ENCODE assay signal across 1 cellular context in the genomic region with DNA sequence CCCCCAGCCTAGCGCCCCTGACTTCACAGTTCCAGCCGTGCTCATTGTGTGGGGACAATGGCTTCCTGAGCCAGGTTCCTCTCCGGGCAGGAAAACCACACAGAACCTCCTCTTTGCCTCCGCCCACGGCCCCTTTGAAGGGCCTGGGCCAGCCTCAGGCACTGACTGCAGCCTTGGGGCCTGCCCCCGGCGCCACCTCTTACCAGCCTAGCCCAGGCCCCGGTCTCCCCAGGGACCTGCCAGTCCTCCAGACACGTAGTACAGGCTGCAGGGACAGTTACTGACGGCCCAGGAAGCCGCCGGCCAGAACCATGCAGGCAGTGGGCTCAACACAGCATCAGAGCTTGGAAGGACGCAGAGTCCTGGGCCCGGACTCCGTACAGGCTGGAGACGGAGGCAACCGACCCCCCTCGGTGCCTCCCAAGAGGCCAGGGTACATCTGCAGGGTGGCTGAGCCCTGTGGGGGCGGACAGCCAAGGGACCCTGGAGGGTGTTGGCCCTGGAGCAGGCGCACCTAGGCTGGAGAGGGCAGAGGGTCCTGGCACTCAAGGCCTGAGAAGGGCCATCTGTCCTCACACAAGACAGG.
TF ChIP-seq lines count a peak whose summit lies in the region.

No MANE protein-coding gene starts in this region.

TF ChIP-seq in HepG2, 621 proteins besides CTCF, POLR2A, EP300 and RAD21:
- TF ChIP-seq ZNF546 (CRISPR knock-in tag; conservative IDR thresholded peaks at IDR 0.05) (no peak), AGO2 (optimal IDR thresholded peaks at IDR 0.05; ENCODE audit: low read depth, low read length) (peak; percentile 40), KLF16 (CRISPR knock-in tag; IDR thresholded peaks at IDR 0.05) (no peak), ZFX (CRISPR knock-in tag; IDR thresholded peaks at IDR 0.05; ENCODE audit: low read depth) (peak; percentile 11; the same call in 1 of the 2 replicates), U2AF1 (optimal IDR thresholded peaks at IDR 0.05; ENCODE audit: low read depth, low read length) (no peak), NCOA1 (CRISPR knock-in tag; IDR thresholded peaks at IDR 0.05) (no peak), PCBP1 (IDR thresholded peaks at IDR 0.05; ENCODE audit: borderline replicate concordance, low read depth, low read length) (no peak), ZNF7 (CRISPR knock-in tag; IDR thresholded peaks at IDR 0.05) (no peak)
- TF ChIP-seq, protein P1, sequence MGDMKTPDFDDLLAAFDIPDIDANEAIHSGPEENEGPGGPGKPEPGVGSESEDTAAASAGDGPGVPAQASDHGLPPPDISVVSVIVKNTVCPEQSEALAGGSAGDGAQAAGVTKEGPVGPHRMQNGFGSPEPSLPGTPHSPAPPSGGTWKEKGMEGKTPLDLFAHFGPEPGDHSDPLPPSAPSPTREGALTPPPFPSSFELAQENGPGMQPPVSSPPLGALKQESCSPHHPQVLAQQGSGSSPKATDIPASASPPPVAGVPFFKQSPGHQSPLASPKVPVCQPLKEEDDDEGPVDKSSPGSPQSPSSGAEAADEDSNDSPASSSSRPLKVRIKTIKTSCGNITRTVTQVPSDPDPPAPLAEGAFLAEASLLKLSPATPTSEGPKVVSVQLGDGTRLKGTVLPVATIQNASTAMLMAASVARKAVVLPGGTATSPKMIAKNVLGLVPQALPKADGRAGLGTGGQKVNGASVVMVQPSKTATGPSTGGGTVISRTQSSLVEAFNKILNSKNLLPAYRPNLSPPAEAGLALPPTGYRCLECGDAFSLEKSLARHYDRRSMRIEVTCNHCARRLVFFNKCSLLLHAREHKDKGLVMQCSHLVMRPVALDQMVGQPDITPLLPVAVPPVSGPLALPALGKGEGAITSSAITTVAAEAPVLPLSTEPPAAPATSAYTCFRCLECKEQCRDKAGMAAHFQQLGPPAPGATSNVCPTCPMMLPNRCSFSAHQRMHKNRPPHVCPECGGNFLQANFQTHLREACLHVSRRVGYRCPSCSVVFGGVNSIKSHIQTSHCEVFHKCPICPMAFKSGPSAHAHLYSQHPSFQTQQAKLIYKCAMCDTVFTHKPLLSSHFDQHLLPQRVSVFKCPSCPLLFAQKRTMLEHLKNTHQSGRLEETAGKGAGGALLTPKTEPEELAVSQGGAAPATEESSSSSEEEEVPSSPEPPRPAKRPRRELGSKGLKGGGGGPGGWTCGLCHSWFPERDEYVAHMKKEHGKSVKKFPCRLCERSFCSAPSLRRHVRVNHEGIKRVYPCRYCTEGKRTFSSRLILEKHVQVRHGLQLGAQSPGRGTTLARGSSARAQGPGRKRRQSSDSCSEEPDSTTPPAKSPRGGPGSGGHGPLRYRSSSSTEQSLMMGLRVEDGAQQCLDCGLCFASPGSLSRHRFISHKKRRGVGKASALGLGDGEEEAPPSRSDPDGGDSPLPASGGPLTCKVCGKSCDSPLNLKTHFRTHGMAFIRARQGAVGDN (CRISPR knock-in tag; IDR thresholded peaks at IDR 0.05): peak; percentile 14; the same call in 1 of the 2 replicates
- TF ChIP-seq, protein P2, sequence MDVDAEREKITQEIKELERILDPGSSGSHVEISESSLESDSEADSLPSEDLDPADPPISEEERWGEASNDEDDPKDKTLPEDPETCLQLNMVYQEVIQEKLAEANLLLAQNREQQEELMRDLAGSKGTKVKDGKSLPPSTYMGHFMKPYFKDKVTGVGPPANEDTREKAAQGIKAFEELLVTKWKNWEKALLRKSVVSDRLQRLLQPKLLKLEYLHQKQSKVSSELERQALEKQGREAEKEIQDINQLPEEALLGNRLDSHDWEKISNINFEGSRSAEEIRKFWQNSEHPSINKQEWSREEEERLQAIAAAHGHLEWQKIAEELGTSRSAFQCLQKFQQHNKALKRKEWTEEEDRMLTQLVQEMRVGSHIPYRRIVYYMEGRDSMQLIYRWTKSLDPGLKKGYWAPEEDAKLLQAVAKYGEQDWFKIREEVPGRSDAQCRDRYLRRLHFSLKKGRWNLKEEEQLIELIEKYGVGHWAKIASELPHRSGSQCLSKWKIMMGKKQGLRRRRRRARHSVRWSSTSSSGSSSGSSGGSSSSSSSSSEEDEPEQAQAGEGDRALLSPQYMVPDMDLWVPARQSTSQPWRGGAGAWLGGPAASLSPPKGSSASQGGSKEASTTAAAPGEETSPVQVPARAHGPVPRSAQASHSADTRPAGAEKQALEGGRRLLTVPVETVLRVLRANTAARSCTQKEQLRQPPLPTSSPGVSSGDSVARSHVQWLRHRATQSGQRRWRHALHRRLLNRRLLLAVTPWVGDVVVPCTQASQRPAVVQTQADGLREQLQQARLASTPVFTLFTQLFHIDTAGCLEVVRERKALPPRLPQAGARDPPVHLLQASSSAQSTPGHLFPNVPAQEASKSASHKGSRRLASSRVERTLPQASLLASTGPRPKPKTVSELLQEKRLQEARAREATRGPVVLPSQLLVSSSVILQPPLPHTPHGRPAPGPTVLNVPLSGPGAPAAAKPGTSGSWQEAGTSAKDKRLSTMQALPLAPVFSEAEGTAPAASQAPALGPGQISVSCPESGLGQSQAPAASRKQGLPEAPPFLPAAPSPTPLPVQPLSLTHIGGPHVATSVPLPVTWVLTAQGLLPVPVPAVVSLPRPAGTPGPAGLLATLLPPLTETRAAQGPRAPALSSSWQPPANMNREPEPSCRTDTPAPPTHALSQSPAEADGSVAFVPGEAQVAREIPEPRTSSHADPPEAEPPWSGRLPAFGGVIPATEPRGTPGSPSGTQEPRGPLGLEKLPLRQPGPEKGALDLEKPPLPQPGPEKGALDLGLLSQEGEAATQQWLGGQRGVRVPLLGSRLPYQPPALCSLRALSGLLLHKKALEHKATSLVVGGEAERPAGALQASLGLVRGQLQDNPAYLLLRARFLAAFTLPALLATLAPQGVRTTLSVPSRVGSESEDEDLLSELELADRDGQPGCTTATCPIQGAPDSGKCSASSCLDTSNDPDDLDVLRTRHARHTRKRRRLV (CRISPR knock-in tag; IDR thresholded peaks at IDR 0.05): no peak
- TF ChIP-seq, protein P3, sequence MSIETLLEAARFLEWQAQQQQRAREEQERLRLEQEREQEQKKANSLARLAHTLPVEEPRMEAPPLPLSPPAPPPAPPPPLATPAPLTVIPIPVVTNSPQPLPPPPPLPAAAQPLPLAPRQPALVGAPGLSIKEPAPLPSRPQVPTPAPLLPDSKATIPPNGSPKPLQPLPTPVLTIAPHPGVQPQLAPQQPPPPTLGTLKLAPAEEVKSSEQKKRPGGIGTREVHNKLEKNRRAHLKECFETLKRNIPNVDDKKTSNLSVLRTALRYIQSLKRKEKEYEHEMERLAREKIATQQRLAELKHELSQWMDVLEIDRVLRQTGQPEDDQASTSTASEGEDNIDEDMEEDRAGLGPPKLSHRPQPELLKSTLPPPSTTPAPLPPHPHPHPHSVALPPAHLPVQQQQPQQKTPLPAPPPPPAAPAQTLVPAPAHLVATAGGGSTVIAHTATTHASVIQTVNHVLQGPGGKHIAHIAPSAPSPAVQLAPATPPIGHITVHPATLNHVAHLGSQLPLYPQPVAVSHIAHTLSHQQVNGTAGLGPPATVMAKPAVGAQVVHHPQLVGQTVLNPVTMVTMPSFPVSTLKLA (IDR thresholded peaks at IDR 0.05): no peak
- TF ChIP-seq, protein P4, sequence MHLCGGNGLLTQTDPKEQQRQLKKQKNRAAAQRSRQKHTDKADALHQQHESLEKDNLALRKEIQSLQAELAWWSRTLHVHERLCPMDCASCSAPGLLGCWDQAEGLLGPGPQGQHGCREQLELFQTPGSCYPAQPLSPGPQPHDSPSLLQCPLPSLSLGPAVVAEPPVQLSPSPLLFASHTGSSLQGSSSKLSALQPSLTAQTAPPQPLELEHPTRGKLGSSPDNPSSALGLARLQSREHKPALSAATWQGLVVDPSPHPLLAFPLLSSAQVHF (CRISPR knock-in tag; IDR thresholded peaks at IDR 0.05): no peak
- TF ChIP-seq, protein P5, sequence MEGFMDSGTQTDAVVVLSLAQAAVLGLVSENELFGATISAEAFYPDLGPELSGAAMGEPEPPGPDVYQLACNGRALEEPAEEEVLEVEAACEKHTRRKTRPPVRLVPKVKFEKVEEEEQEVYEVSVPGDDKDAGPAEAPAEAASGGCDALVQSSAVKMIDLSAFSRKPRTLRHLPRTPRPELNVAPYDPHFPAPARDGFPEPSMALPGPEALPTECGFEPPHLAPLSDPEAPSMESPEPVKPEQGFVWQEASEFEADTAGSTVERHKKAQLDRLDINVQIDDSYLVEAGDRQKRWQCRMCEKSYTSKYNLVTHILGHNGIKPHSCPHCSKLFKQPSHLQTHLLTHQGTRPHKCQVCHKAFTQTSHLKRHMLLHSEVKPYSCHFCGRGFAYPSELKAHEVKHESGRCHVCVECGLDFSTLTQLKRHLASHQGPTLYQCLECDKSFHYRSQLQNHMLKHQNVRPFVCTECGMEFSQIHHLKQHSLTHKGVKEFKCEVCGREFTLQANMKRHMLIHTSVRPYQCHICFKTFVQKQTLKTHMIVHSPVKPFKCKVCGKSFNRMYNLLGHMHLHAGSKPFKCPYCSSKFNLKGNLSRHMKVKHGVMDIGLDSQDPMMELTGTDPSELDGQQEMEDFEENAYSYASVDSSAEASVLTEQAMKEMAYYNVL (CRISPR knock-in tag; IDR thresholded peaks at IDR 0.05; ENCODE audit: borderline replicate concordance): no peak
